8 cellular contexts compared by ENCODE assay signal in genomic region chr3:169812124-169812843, GRCh38. TPM values are rescaled to one million over a fixed set of nuclear protein-coding genes. Genes with fewer than 3 reads are reported as not detected.
A peak's percentile ranks its signal among the peaks of the same experiment; 100 is the strongest.
DNase-seq lines count a peak whose midpoint lies in the region; ATAC-seq and TF ChIP-seq lines count a peak whose summit lies in the region.

No MANE protein-coding gene starts in this region.

- CTCF ChIA-PET in CD4-positive, alpha-beta memory T cell (lab: Charles Lee; ENCODE audit: partially characterized antibody), result interaction anchor here (0.9 to 1.9 kb wide), 2 partner anchors 49 to 155 kb away, joined by 3 to 8 read pairs; partner anchors contain the start of gene SEC62
- CTCF ChIA-PET in Panc1 (lab: Charles Lee), result no interaction called here
- CTCF ChIA-PET in activated naive CD4-positive, alpha-beta T cell treated with anti-CD3 and anti-CD28 coated beads, Interleukin-2, amount 10 ng/mL, durations not matched to agents 7 days and 5 days (lab: Charles Lee), result interaction anchor here (0.7 to 1.6 kb wide), 6 partner anchors 24 to 544 kb away, joined by 3 to 6 read pairs (median 3); no protein-coding TSS in a partner anchor

- H3K36me3 Mint-ChIP-seq in CD4-positive, alpha-beta memory T cell, result peaks cover 0 to 8% of the 10 kb centered on the region in 2 donors
- H3K36me3 Mint-ChIP-seq in activated naive CD4-positive, alpha-beta T cell treated with anti-CD3 and anti-CD28 coated beads, Interleukin-2, amount 10 ng/mL, durations not matched to agents 7 days and 5 days, result peaks cover 14% of the 10 kb centered on the region
- no peaks in the 10 kb centered on the region for H3K36me3 Mint-ChIP-seq in osteocyte (ENCODE audit: unreplicated experiment)

- H3K36me3 ChIP-seq in CD4-positive, alpha-beta memory T cell (ENCODE audit: insufficient read depth, low read length), result no peaks in the 10 kb centered on the region
- H3K36me3 ChIP-seq in Panc1 (ENCODE audit: control insufficient read depth, insufficient read depth, low read length) (no peaks in the 10 kb centered on the region), thyroid gland (no peaks in the 10 kb centered on the region)

- TF ChIP-seq POLR2A in thyroid gland (IDR thresholded peaks at IDR 0.05), result no peak

- H3K27ac Mint-ChIP-seq in CD4-positive, alpha-beta memory T cell, result peak overlapping the region; percentile 55 to 87 (median 65)
- peak overlapping the region; percentile 87 for H3K27ac Mint-ChIP-seq in activated naive CD4-positive, alpha-beta T cell treated with anti-CD3 and anti-CD28 coated beads, Interleukin-2, amount 10 ng/mL, durations not matched to agents 7 days and 5 days
- H3K27ac Mint-ChIP-seq in osteocyte (ENCODE audit: unreplicated experiment), result peak overlapping the region; percentile 87

- H3K27me3 ChIP-seq in CD4-positive, alpha-beta memory T cell (ENCODE audit: insufficient read depth, low read length), result no peaks in the 10 kb centered on the region
- H3K27me3 ChIP-seq in Panc1 (ENCODE audit: control insufficient read depth, insufficient read depth, low read length) (no peaks in the 10 kb centered on the region), thyroid gland (no peaks in the 10 kb centered on the region)

- peak overlapping the region; percentile 65 to 80 for H3K4me3 ChIP-seq in CD4-positive, alpha-beta memory T cell (ENCODE audit: low read length in 2 of 2)
- H3K4me3 ChIP-seq in Panc1 (ENCODE audit: low read depth in 2 of 2, low read length in 2 of 2) (peak overlapping the region; percentile 39 to 60), thyroid gland (replicated peaks in 1 of 3) (peak overlapping the region; percentile 27 to 85 (median 78))

- no peaks in the 10 kb centered on the region for H3K27me3 Mint-ChIP-seq in CD4-positive, alpha-beta memory T cell
- peaks cover 31% of the 10 kb centered on the region for H3K27me3 Mint-ChIP-seq in activated naive CD4-positive, alpha-beta T cell treated with anti-CD3 and anti-CD28 coated beads, Interleukin-2, amount 10 ng/mL, durations not matched to agents 7 days and 5 days
- no peaks in the 10 kb centered on the region for H3K27me3 Mint-ChIP-seq in osteocyte (ENCODE audit: unreplicated experiment)

- peaks cover 17 to 29% (median 19%) of the 10 kb centered on the region in 4 donors for H3K4me1 Mint-ChIP-seq in CD4-positive, alpha-beta memory T cell
- H3K4me1 Mint-ChIP-seq in activated naive CD4-positive, alpha-beta T cell treated with anti-CD3 and anti-CD28 coated beads, Interleukin-2, amount 10 ng/mL, durations not matched to agents 7 days and 5 days, result peaks cover 55% of the 10 kb centered on the region
- H3K4me1 Mint-ChIP-seq in osteocyte (ENCODE audit: unreplicated experiment), result peaks cover 16% of the 10 kb centered on the region

- peak; percentile 42 to 57 (median 49) for DNase-seq in CD4-positive, alpha-beta memory T cell
- no peak for DNase-seq in Panc1 (ENCODE audit: low read depth, low spot score)
- DNase-seq in activated naive CD4-positive, alpha-beta T cell treated with anti-CD3 and anti-CD28 coated beads, Interleukin-2, amount 10 ng/mL, durations not matched to agents 7 days and 5 days, result peak; percentile 71
- DNase-seq in Right ventricle myocardium superior, result peak; percentile 88
- peak; percentile 88 for DNase-seq in osteocyte (ENCODE audit: extremely low spot score, unreplicated experiment)
- DNase-seq in thyroid gland, result peak; percentile 78 to 80

- H3K27ac ChIP-seq in CD4-positive, alpha-beta memory T cell (ENCODE audit: low read depth, low read length), result peak overlapping the region; percentile 40
- peak overlapping the region; percentile 63 for H3K27ac ChIP-seq in Panc1 (ENCODE audit: low read length)
- H3K27ac ChIP-seq in thyroid gland, result peak overlapping the region; percentile 26 to 75 (median 61)

- POLR2A ChIA-PET in CD4-positive, alpha-beta memory T cell (lab: Charles Lee; ENCODE audit: partially characterized antibody), result interaction anchor here (0.7 to 2.2 kb wide), 7 partner anchors 10 to 154 kb away, joined by 3 to 16 read pairs (median 4); partner anchors contain the start of genes ACTRT3, MYNN and SEC62
- POLR2A ChIA-PET in Panc1 (lab: Charles Lee), result no interaction called here

- TF ChIP-seq CTCF in Panc1 (IDR thresholded peaks at IDR 0.05), result no peak
- peak; percentile 9 for TF ChIP-seq CTCF in osteocyte (IDR thresholded peaks at IDR 0.05)
- TF ChIP-seq CTCF in thyroid gland (IDR thresholded peaks at IDR 0.05), result no peak

- WGBS in thyroid gland, 2 donors, result 7% methylated on average over 2 of the region's 59 CpGs; no CpG with 5 or more reads in 1 of the 2 donors

- in situ Hi-C loops in Panc1 (cut with HindIII; ENCODE audit: low pct_unique_long_range_greater_than_20kb, low sequenced_read_pairs), result no loop called here

- peaks cover 21% of the 10 kb centered on the region for H3K4me1 ChIP-seq in CD4-positive, alpha-beta memory T cell (ENCODE audit: insufficient read depth, low read length)
- H3K4me1 ChIP-seq in Panc1 (ENCODE audit: control insufficient read depth, insufficient read depth, low read length) (peaks cover 17% of the 10 kb centered on the region; the same call in 1 of the 2 replicates), thyroid gland (peaks cover 5 to 6% of the 10 kb centered on the region in 2 donors)

- H3K4me3 Mint-ChIP-seq in CD4-positive, alpha-beta memory T cell, result peak overlapping the region; percentile 79 to 98 (median 86)
- H3K4me3 Mint-ChIP-seq in activated naive CD4-positive, alpha-beta T cell treated with anti-CD3 and anti-CD28 coated beads, Interleukin-2, amount 10 ng/mL, durations not matched to agents 7 days and 5 days, result peak overlapping the region; percentile 84
- H3K4me3 Mint-ChIP-seq in osteocyte (ENCODE audit: unreplicated experiment), result peak overlapping the region; percentile 76

- peaks cover 0 to 20% (median 12%) of the 10 kb centered on the region in 8 donors for H3K9me3 Mint-ChIP-seq in CD4-positive, alpha-beta memory T cell
- H3K9me3 Mint-ChIP-seq in activated naive CD4-positive, alpha-beta T cell treated with anti-CD3 and anti-CD28 coated beads, Interleukin-2, amount 10 ng/mL, durations not matched to agents 7 days and 5 days, result peaks cover 12% of the 10 kb centered on the region
- H3K9me3 Mint-ChIP-seq in osteocyte (ENCODE audit: unreplicated experiment), result peaks cover 16% of the 10 kb centered on the region

- ATAC-seq in GM19395 (IDR thresholded peaks at IDR 0.05; ENCODE audit: unreplicated experiment), result peak; percentile 64
- ATAC-seq in HG03520 (IDR thresholded peaks at IDR 0.05; ENCODE audit: unreplicated experiment), result peak; percentile 57
- ATAC-seq in Panc1, result peak; percentile 88
- ATAC-seq in Right ventricle myocardium superior (ENCODE audit: poor library complexity), result peak; percentile 95

- intact Hi-C loops in CD4-positive, alpha-beta memory T cell (cut with micrococcal nuclease), result loop anchor here (1.0 to 5.0 kb wide), 2 partner anchors 39 to 370 kb away; partner anchors contain the start of genes MYNN and PHC3
- intact Hi-C loops in Panc1 (cut with micrococcal nuclease; ENCODE audit: unreplicated experiment), result no loop called here
- intact Hi-C loops in Right ventricle myocardium superior (cut with DNase I), result no loop called here
- intact Hi-C loops in thyroid gland (cut with DNase I), result no loop called here

- peaks cover 0 to 8% of the 10 kb centered on the region in 2 donors for H3K9me3 ChIP-seq in CD4-positive, alpha-beta memory T cell (ENCODE audit: control insufficient read depth in 1 of 2, low read length in 2 of 2)
- H3K9me3 ChIP-seq in Panc1 (ENCODE audit: control insufficient read depth, insufficient read depth, low read depth, low read length), result no peaks in the 10 kb centered on the region
- no peaks in the 10 kb centered on the region for H3K9me3 ChIP-seq in thyroid gland

- no TSS peak for BruUV-seq in Panc1 (replicated peaks; lab: Mats Ljungman, UMichigan)

RNA-seq across cellular contexts. Expression of gene LRRIQ4, which starts 0.4 kb away (rescaled TPM):
- total RNA-seq in CD4-positive, alpha-beta memory T cell, result not detected
- polyA plus RNA-seq in CD4-positive, alpha-beta memory T cell, result not detected
- total RNA-seq in Panc1 (2021; ENCODE audit: unreplicated experiment), result not detected
- polyA plus RNA-seq in Panc1 (2012; ENCODE audit: insufficient read length), result not detected
- total RNA-seq in Right ventricle myocardium superior, result not detected
- not detected in 2 replicates for total RNA-seq in osteocyte
- under 1 TPM in 1 of 4 donors, not detected in 3; 0.29 TPM for total RNA-seq in thyroid gland

RNA-seq across cellular contexts. Expression of gene LRRC34, which starts 0.4 kb away (rescaled TPM):
- total RNA-seq in CD4-positive, alpha-beta memory T cell, result under 1 TPM; 0.33 to 0.47 TPM
- under 1 TPM; 0.38 to 0.98 TPM for polyA plus RNA-seq in CD4-positive, alpha-beta memory T cell
- total RNA-seq in Panc1 (2021; ENCODE audit: unreplicated experiment) (1.2 TPM), Right ventricle myocardium superior (2.0 TPM), osteocyte (1.5 and 2.0 TPM in 2 replicates), thyroid gland (1 to 10 TPM; 2.9 to 6.6 (median 5.1) TPM)
- polyA plus RNA-seq in Panc1 (2012; ENCODE audit: insufficient read length), result 1.3 TPM

RNA-seq across cellular contexts. Expression of gene MYNN, which starts 39.1 kb away (rescaled TPM):
- total RNA-seq in CD4-positive, alpha-beta memory T cell, result 10 to 100 TPM; 21.1 to 23.0 TPM
- 10 to 100 TPM; 11.6 to 15.9 TPM for polyA plus RNA-seq in CD4-positive, alpha-beta memory T cell
- total RNA-seq in Panc1 (2021; ENCODE audit: unreplicated experiment) (16.2 TPM), Right ventricle myocardium superior (11.4 TPM), osteocyte (16.7 and 17.2 TPM in 2 replicates), thyroid gland (10 to 100 TPM; 19.4 to 25.0 (median 21.3) TPM)
- polyA plus RNA-seq in Panc1 (2012; ENCODE audit: insufficient read length), result 8.9 TPM

RNA-seq across cellular contexts. Expression of gene ACTRT3, which starts 42.9 kb away (rescaled TPM):
- under 1 TPM in 1 of 2 experiments, not detected in 1; 0.17 TPM for total RNA-seq in CD4-positive, alpha-beta memory T cell
- polyA plus RNA-seq in CD4-positive, alpha-beta memory T cell, result under 1 TPM in 1 of 2 donors, not detected in 1; 0.09 TPM
- 1.7 TPM for total RNA-seq in Panc1 (2021; ENCODE audit: unreplicated experiment)
- polyA plus RNA-seq in Panc1 (2012; ENCODE audit: insufficient read length), result 2.4 TPM
- total RNA-seq in Right ventricle myocardium superior, result 0.59 TPM
- 2.5 and 2.7 TPM in 2 replicates for total RNA-seq in osteocyte
- total RNA-seq in thyroid gland, result 1 to 10 TPM; 2.0 to 3.3 (median 3.0) TPM

RNA-seq across cellular contexts. Expression of gene TERC, which starts 47.4 kb away (rescaled TPM):
- 10 to 100 TPM; 15.6 to 15.7 TPM for total RNA-seq in CD4-positive, alpha-beta memory T cell
- under 1 TPM in 1 of 2 donors, not detected in 1; 0.53 TPM for polyA plus RNA-seq in CD4-positive, alpha-beta memory T cell
- 6.0 TPM for total RNA-seq in Panc1 (2021; ENCODE audit: unreplicated experiment)
- 1.6 TPM for polyA plus RNA-seq in Panc1 (2012; ENCODE audit: insufficient read length)
- total RNA-seq in Right ventricle myocardium superior, result 1.5 TPM
- total RNA-seq in osteocyte, result 1.5 TPM in 1 of 2 replicates, not detected in the other
- 100 to 1,000 TPM in 3 of 4 donors, 10 to 100 TPM in 1; 83.6 to 291 (median 166) TPM for total RNA-seq in thyroid gland
